Comparison of ENCODE assay signal across 1 cellular context in the genomic region with DNA sequence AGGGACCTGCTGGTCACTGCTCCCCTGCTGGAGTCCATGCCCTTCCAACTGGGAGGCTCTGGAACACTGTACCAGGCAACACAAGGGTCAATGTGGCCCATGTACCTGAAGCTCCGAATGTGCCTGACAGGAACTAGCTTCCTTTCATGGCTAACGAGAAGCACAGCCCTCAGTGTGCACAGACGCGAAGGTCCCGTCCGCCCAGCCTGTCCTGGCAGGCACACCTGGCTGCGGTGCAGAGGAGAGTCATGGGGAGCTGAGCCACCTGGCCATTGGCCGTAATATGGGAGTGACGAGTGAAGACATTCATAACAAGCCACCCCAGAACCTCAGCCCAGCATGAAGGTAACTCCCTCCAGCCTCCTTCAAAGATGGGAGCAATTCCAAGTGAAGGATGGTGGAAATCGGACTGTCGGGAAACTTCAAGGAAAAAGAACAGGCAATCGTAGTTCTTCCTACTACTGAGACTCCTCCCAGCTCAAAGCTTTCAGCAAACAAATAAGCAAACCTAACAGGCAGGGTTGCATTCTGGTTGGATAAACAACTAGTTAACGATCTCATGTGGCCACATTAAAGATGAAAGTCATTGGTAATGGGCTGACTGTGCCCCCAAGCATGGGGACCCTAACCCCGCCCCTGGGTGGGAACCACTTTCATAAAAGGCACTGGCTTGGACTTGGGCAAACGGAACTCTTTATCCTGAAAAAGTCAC.
TF ChIP-seq lines count a peak whose summit lies in the region.

No MANE protein-coding gene starts in this region.

TF ChIP-seq in H1, 55 proteins besides CTCF, POLR2A, EP300 and RAD21:
- TF ChIP-seq CTBP2 (IDR thresholded peaks at IDR 0.05; ENCODE audit: borderline replicate concordance, insufficient read depth, insufficient read length, low read length), result no peak
- no peak for TF ChIP-seq GABPA (IDR thresholded peaks at IDR 0.05; ENCODE audit: borderline replicate concordance, insufficient read depth, low read length)
- TF ChIP-seq SIX5 (IDR thresholded peaks at IDR 0.05; ENCODE audit: low read depth, low read length), result no peak
- no peak for TF ChIP-seq TAF7 (optimal IDR thresholded peaks at IDR 0.05; ENCODE audit: borderline replicate concordance, low read depth, low read length)
- no peak for TF ChIP-seq CREB1 (IDR thresholded peaks at IDR 0.05)
- no peak for TF ChIP-seq SUZ12 (IDR thresholded peaks at IDR 0.05; ENCODE audit: low read length)
- no peak for TF ChIP-seq RFX5 (IDR thresholded peaks at IDR 0.05; ENCODE audit: borderline replicate concordance, low read depth, low read length)
- no peak for TF ChIP-seq KDM1A (IDR thresholded peaks at IDR 0.05; ENCODE audit: borderline replicate concordance, low read length)
- no peak for TF ChIP-seq KDM4A (IDR thresholded peaks at IDR 0.05; ENCODE audit: low read depth, low read length, severe bottlenecking)
- no peak for TF ChIP-seq SRF (IDR thresholded peaks at IDR 0.05; ENCODE audit: low read depth, low read length)
- no peak for TF ChIP-seq TBP (IDR thresholded peaks at IDR 0.05; ENCODE audit: low read depth, low read length)
- TF ChIP-seq RXRA (IDR thresholded peaks at IDR 0.05; ENCODE audit: insufficient read depth, low read depth, low read length), result no peak
- TF ChIP-seq, protein P1, sequence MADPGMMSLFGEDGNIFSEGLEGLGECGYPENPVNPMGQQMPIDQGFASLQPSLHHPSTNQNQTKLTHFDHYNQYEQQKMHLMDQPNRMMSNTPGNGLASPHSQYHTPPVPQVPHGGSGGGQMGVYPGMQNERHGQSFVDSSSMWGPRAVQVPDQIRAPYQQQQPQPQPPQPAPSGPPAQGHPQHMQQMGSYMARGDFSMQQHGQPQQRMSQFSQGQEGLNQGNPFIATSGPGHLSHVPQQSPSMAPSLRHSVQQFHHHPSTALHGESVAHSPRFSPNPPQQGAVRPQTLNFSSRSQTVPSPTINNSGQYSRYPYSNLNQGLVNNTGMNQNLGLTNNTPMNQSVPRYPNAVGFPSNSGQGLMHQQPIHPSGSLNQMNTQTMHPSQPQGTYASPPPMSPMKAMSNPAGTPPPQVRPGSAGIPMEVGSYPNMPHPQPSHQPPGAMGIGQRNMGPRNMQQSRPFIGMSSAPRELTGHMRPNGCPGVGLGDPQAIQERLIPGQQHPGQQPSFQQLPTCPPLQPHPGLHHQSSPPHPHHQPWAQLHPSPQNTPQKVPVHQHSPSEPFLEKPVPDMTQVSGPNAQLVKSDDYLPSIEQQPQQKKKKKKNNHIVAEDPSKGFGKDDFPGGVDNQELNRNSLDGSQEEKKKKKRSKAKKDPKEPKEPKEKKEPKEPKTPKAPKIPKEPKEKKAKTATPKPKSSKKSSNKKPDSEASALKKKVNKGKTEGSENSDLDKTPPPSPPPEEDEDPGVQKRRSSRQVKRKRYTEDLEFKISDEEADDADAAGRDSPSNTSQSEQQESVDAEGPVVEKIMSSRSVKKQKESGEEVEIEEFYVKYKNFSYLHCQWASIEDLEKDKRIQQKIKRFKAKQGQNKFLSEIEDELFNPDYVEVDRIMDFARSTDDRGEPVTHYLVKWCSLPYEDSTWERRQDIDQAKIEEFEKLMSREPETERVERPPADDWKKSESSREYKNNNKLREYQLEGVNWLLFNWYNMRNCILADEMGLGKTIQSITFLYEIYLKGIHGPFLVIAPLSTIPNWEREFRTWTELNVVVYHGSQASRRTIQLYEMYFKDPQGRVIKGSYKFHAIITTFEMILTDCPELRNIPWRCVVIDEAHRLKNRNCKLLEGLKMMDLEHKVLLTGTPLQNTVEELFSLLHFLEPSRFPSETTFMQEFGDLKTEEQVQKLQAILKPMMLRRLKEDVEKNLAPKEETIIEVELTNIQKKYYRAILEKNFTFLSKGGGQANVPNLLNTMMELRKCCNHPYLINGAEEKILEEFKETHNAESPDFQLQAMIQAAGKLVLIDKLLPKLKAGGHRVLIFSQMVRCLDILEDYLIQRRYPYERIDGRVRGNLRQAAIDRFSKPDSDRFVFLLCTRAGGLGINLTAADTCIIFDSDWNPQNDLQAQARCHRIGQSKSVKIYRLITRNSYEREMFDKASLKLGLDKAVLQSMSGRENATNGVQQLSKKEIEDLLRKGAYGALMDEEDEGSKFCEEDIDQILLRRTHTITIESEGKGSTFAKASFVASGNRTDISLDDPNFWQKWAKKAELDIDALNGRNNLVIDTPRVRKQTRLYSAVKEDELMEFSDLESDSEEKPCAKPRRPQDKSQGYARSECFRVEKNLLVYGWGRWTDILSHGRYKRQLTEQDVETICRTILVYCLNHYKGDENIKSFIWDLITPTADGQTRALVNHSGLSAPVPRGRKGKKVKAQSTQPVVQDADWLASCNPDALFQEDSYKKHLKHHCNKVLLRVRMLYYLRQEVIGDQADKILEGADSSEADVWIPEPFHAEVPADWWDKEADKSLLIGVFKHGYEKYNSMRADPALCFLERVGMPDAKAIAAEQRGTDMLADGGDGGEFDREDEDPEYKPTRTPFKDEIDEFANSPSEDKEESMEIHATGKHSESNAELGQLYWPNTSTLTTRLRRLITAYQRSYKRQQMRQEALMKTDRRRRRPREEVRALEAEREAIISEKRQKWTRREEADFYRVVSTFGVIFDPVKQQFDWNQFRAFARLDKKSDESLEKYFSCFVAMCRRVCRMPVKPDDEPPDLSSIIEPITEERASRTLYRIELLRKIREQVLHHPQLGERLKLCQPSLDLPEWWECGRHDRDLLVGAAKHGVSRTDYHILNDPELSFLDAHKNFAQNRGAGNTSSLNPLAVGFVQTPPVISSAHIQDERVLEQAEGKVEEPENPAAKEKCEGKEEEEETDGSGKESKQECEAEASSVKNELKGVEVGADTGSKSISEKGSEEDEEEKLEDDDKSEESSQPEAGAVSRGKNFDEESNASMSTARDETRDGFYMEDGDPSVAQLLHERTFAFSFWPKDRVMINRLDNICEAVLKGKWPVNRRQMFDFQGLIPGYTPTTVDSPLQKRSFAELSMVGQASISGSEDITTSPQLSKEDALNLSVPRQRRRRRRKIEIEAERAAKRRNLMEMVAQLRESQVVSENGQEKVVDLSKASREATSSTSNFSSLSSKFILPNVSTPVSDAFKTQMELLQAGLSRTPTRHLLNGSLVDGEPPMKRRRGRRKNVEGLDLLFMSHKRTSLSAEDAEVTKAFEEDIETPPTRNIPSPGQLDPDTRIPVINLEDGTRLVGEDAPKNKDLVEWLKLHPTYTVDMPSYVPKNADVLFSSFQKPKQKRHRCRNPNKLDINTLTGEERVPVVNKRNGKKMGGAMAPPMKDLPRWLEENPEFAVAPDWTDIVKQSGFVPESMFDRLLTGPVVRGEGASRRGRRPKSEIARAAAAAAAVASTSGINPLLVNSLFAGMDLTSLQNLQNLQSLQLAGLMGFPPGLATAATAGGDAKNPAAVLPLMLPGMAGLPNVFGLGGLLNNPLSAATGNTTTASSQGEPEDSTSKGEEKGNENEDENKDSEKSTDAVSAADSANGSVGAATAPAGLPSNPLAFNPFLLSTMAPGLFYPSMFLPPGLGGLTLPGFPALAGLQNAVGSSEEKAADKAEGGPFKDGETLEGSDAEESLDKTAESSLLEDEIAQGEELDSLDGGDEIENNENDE (IDR thresholded peaks at IDR 0.05; ENCODE audit: insufficient replicate concordance, low read length), result no peak
- no peak for TF ChIP-seq SP4 (IDR thresholded peaks at IDR 0.05; ENCODE audit: low read length)
- no peak for TF ChIP-seq FOSL1 (IDR thresholded peaks at IDR 0.05; ENCODE audit: insufficient read depth, low read depth, low read length)
- TF ChIP-seq POU5F1 (IDR thresholded peaks at IDR 0.05; ENCODE audit: low read depth, low read length), result no peak
- TF ChIP-seq ASH2L (IDR thresholded peaks at IDR 0.05; ENCODE audit: low read length), result no peak
- TF ChIP-seq SP1 (IDR thresholded peaks at IDR 0.05; ENCODE audit: low read depth, low read length), result no peak
- no peak for TF ChIP-seq EZH2 (IDR thresholded peaks at IDR 0.05; ENCODE audit: low read depth, low read length, severe bottlenecking)
- no peak for TF ChIP-seq CBX8 (IDR thresholded peaks at IDR 0.05; ENCODE audit: borderline replicate concordance, low read depth, low read length)
